Comparison of ENCODE assay signal across 8 cellular contexts in genomic region chr5:172697123-172698121, GRCh38. TPM values are rescaled to one million over a fixed set of nuclear protein-coding genes. Genes with fewer than 3 reads are reported as not detected.
DNase-seq lines count a peak whose midpoint lies in the region; ATAC-seq, FAIRE-seq and TF ChIP-seq lines count a peak whose summit lies in the region.

No MANE protein-coding gene starts in this region.

- no peaks in the 10 kb centered on the region for H3K36me3 ChIP-seq in CD4-positive, CD25-positive, alpha-beta regulatory T cell (ENCODE audit: control insufficient read depth, insufficient read depth, low read length)

- peak overlapping the region; percentile 96 to 98 (median 97) for H3K27ac Mint-ChIP-seq in CD4-positive, CD25-positive, alpha-beta regulatory T cell
- H3K27ac Mint-ChIP-seq in mesothelial cell of epicardium: peak overlapping the region; percentile 47

- no peaks in the 10 kb centered on the region for H3K9me3 ChIP-seq in CD4-positive, CD25-positive, alpha-beta regulatory T cell (ENCODE audit: control insufficient read depth in 2 of 2, low read length in 2 of 2)

- no peaks in the 10 kb centered on the region for H3K36me3 Mint-ChIP-seq in CD4-positive, CD25-positive, alpha-beta regulatory T cell
- no peaks in the 10 kb centered on the region for H3K36me3 Mint-ChIP-seq in mesothelial cell of epicardium

- peak overlapping the region; percentile 91 to 98 (median 96) for H3K4me3 Mint-ChIP-seq in CD4-positive, CD25-positive, alpha-beta regulatory T cell
- peak overlapping the region; percentile 63 for H3K4me3 Mint-ChIP-seq in mesothelial cell of epicardium

- no peaks in the 10 kb centered on the region for H3K9me3 Mint-ChIP-seq in CD4-positive, CD25-positive, alpha-beta regulatory T cell
- no peaks in the 10 kb centered on the region for H3K9me3 Mint-ChIP-seq in mesothelial cell of epicardium

- H3K27ac ChIP-seq in CD4-positive, CD25-positive, alpha-beta regulatory T cell (ENCODE audit: insufficient read depth, low read length, poor library complexity, severe bottlenecking): peak overlapping the region; percentile 42

- H3K27me3 ChIP-seq in CD4-positive, CD25-positive, alpha-beta regulatory T cell (ENCODE audit: control insufficient read depth, insufficient read depth, low read length): peaks cover 4% of the 10 kb centered on the region

- H3K27me3 Mint-ChIP-seq in CD4-positive, CD25-positive, alpha-beta regulatory T cell: peaks cover 30% of the 10 kb centered on the region
- H3K27me3 Mint-ChIP-seq in mesothelial cell of epicardium (ENCODE audit: low read depth): peaks cover 10% of the 10 kb centered on the region

- peak; percentile 72 for FAIRE-seq in endometrium (lab: Jason Lieb, UNC)

- peak; percentile 92 to 94 for ATAC-seq in CD4-positive, CD25-positive, alpha-beta regulatory T cell (ENCODE audit: low read depth in 2 of 2)
- ATAC-seq in GM19397 (IDR thresholded peaks at IDR 0.05; ENCODE audit: unreplicated experiment): peak; percentile 66

- TF ChIP-seq CTCF in mesothelial cell of epicardium (IDR thresholded peaks at IDR 0.05; ENCODE audit: unreplicated experiment): peak; percentile 93

- peaks cover 10% of the 10 kb centered on the region for H3K4me1 ChIP-seq in CD4-positive, CD25-positive, alpha-beta regulatory T cell (ENCODE audit: control insufficient read depth, insufficient read depth, low read length, poor library complexity, severe bottlenecking)

- peak overlapping the region; percentile 81 for H3K4me3 ChIP-seq in CD4-positive, CD25-positive, alpha-beta regulatory T cell (ENCODE audit: low read depth, low read length)

- peak; percentile 71 to 90 (median 81) for DNase-seq in CD4-positive, CD25-positive, alpha-beta regulatory T cell
- DNase-seq in HS-5 (ENCODE audit: low read depth) (peak; percentile 73), NOMO-1 treated with DMSO at 0.1 percent for 48 hours (lab: John Stamatoyannopoulos, UW; ENCODE audit: unreplicated experiment) (peak; percentile 90), mesothelial cell of epicardium (ENCODE audit: low spot score in 2 of 2, unreplicated experiment in 2 of 2) (peak; percentile 75 to 88)
- peak; percentile 68 for DNase-seq in activated CD8-positive, alpha-beta memory T cell treated with anti-CD3 and anti-CD28 coated beads, Interleukin-2, amount 50 U/mL, for 1 hour (ENCODE audit: extremely low read depth)
- DNase-seq in stimulated activated CD8-positive, alpha-beta memory T cell treated with anti-CD3 and anti-CD28 coated beads, Interleukin-15, amount 100 ng/mL, for 4 hours (ENCODE audit: low read depth in 2 of 2): peak; percentile 56 to 70

- peaks cover 0 to 16% (median 12%) of the 10 kb centered on the region in 4 donors for H3K4me1 Mint-ChIP-seq in CD4-positive, CD25-positive, alpha-beta regulatory T cell
- H3K4me1 Mint-ChIP-seq in mesothelial cell of epicardium: peaks cover 39% of the 10 kb centered on the region

RNA-seq across cellular contexts. Expression of gene NEURL1B, which starts 56.4 kb away (rescaled TPM):
- total RNA-seq in CD4-positive, CD25-positive, alpha-beta regulatory T cell: 0.22 TPM
- polyA plus RNA-seq in CD4-positive, CD25-positive, alpha-beta regulatory T cell: not detected
- 10.9 to 11.8 TPM (median 11.7 TPM) in 3 replicates for total RNA-seq in mesothelial cell of epicardium

Comparison
In these comparisons a context has a peak if more than half of its experiments do, and no peak if none do; other contexts are left out.
1. Peak in every context shown above with its lines: DNase-seq, ATAC-seq, H3K4me3 ChIP-seq and H3K27ac ChIP-seq.